8 cellular contexts compared by ENCODE assay signal in genomic region chr17:58112970-58113631, GRCh38. TPM values are rescaled to one million over a fixed set of nuclear protein-coding genes. Genes with fewer than 3 reads are reported as not detected.
DNase-seq lines count a peak whose midpoint lies in the region; ATAC-seq and TF ChIP-seq lines count a peak whose summit lies in the region.

No MANE protein-coding gene starts in this region.

- H3K9me2 ChIP-seq in OCI-LY1 (ENCODE audit: low read depth, low read length): no peaks in the 10 kb centered on the region

- DNase-seq in Caco-2: peak; percentile 78 to 88
- DNase-seq in Jurkat, Clone E6-1 (ENCODE audit: low read depth, low spot score): peak; percentile 71
- peak; percentile 95 for DNase-seq in activated CD8-positive, alpha-beta memory T cell treated with anti-CD3 and anti-CD28 coated beads, Interleukin-2, amount 50 U/mL, for 48 hours
- DNase-seq in natural killer cell: peak; percentile 72

- H3K27ac ChIP-seq in OCI-LY1 (ENCODE audit: low read depth, low read length, poor library complexity, severe bottlenecking): no peak overlapping the region

- no peaks in the 10 kb centered on the region for H3K36me3 ChIP-seq in Caco-2 (ENCODE audit: control insufficient read depth, insufficient read depth, low read length)
- H3K36me3 ChIP-seq in OCI-LY1 (ENCODE audit: insufficient read depth, low read length): no peaks in the 10 kb centered on the region

- no peaks in the 10 kb centered on the region for H3K9me3 Mint-ChIP-seq in Caco-2 (ENCODE audit: unreplicated experiment)
- H3K9me3 Mint-ChIP-seq in natural killer cell: no peaks in the 10 kb centered on the region
- no peaks in the 10 kb centered on the region for H3K9me3 Mint-ChIP-seq in stimulated activated memory B cell treated with anti-CD40 and anti-IgM and Interleukin-4, amounts not matched to agents 10 μg/mL and 1 μg/mL and 100 μg/mL, for 72 hours

- no peak overlapping the region for H3K9ac ChIP-seq in OCI-LY1 (ENCODE audit: low read length)

- CTCF ChIA-PET in Caco-2 (lab: Charles Lee): interaction anchor here (0.5 to 1.0 kb wide), 4 partner anchors 106 to 252 kb away, joined by 3 read pairs; partner anchors contain the start of gene SRSF1

- H2AFZ ChIP-seq in OCI-LY1 (ENCODE audit: low read length): no peak overlapping the region

- H3K27me3 ChIP-seq in Caco-2 (replicated peaks; ENCODE audit: control insufficient read depth, insufficient read depth, low read length) (no peaks in the 10 kb centered on the region), OCI-LY1 (ENCODE audit: insufficient read depth, low read length) (peaks cover 7% of the 10 kb centered on the region; the same call in 1 of the 2 replicates)

- H3K4me2 ChIP-seq in OCI-LY1 (ENCODE audit: low read length): no peak overlapping the region

- H3K4me1 Mint-ChIP-seq in Caco-2 (ENCODE audit: low read depth, unreplicated experiment) (no peaks in the 10 kb centered on the region), natural killer cell (no peaks in the 10 kb centered on the region)
- H3K4me1 Mint-ChIP-seq in stimulated activated memory B cell treated with anti-CD40 and anti-IgM and Interleukin-4, amounts not matched to agents 10 μg/mL and 1 μg/mL and 100 μg/mL, for 72 hours: no peaks in the 10 kb centered on the region

- intact Hi-C loops in Caco-2 (cut with micrococcal nuclease; ENCODE audit: unreplicated experiment) (loop anchor here (1.0 to 10.0 kb wide), 4 partner anchors 114 to 438 kb away; no protein-coding TSS in a partner anchor), natural killer cell (cut with micrococcal nuclease) (loop anchor here (1.0 to 5.0 kb wide), 4 partner anchors 106 to 982 kb away; partner anchors contain the start of gene SRSF1)

- ATAC-seq in esophagus mucosa: peak; percentile 89
- peak; percentile 83 to 99 (median 97) for ATAC-seq in natural killer cell
- ATAC-seq in stimulated activated memory B cell treated with anti-CD40 and anti-IgM and Interleukin-4, amounts not matched to agents 10 μg/mL and 1 μg/mL and 100 μg/mL, for 72 hours: peak; percentile 76
- ATAC-seq in HG03571 (IDR thresholded peaks at IDR 0.05; ENCODE audit: unreplicated experiment): no peak

- H3K27ac Mint-ChIP-seq in Caco-2 (ENCODE audit: unreplicated experiment) (no peak overlapping the region), natural killer cell (no peak overlapping the region)
- no peak overlapping the region for H3K27ac Mint-ChIP-seq in stimulated activated memory B cell treated with anti-CD40 and anti-IgM and Interleukin-4, amounts not matched to agents 10 μg/mL and 1 μg/mL and 100 μg/mL, for 72 hours

- H3K4me1 ChIP-seq in Caco-2 (no peaks in the 10 kb centered on the region), OCI-LY1 (ENCODE audit: insufficient read depth, low read length, severe bottlenecking) (no peaks in the 10 kb centered on the region)

- H3K4me3 Mint-ChIP-seq in Caco-2 (ENCODE audit: unreplicated experiment): no peak overlapping the region
- no peak overlapping the region for H3K4me3 Mint-ChIP-seq in natural killer cell
- H3K4me3 Mint-ChIP-seq in stimulated activated memory B cell treated with anti-CD40 and anti-IgM and Interleukin-4, amounts not matched to agents 10 μg/mL and 1 μg/mL and 100 μg/mL, for 72 hours: no peak overlapping the region

- POLR2A ChIA-PET in Caco-2 (lab: Charles Lee): interaction anchor here (1.1 kb wide), 1 partner anchor 31 kb away, joined by 3 read pairs; no protein-coding TSS in a partner anchor

- no peaks in the 10 kb centered on the region for H3K36me3 Mint-ChIP-seq in Caco-2 (ENCODE audit: insufficient read depth, unreplicated experiment)
- H3K36me3 Mint-ChIP-seq in natural killer cell: no peaks in the 10 kb centered on the region
- H3K36me3 Mint-ChIP-seq in stimulated activated memory B cell treated with anti-CD40 and anti-IgM and Interleukin-4, amounts not matched to agents 10 μg/mL and 1 μg/mL and 100 μg/mL, for 72 hours: no peaks in the 10 kb centered on the region

- H3F3A ChIP-seq in OCI-LY1 (ENCODE audit: insufficient read depth, low read length): no peaks in the 10 kb centered on the region

- H4K20me1 ChIP-seq in OCI-LY1 (ENCODE audit: insufficient read depth, low read length): no peaks in the 10 kb centered on the region

- H3K27me3 Mint-ChIP-seq in Caco-2 (ENCODE audit: insufficient read depth, unreplicated experiment) (peaks cover 8% of the 10 kb centered on the region), natural killer cell (ENCODE audit: low read depth in 2 of 2) (peaks cover 0 to 10% of the 10 kb centered on the region in 2 donors)
- H3K27me3 Mint-ChIP-seq in stimulated activated memory B cell treated with anti-CD40 and anti-IgM and Interleukin-4, amounts not matched to agents 10 μg/mL and 1 μg/mL and 100 μg/mL, for 72 hours: peaks cover 38% of the 10 kb centered on the region

- BruUV-seq in Caco-2 (replicated peaks; lab: Mats Ljungman, UMichigan): no TSS peak

- H3K4me3 ChIP-seq in Caco-2 (ENCODE audit: low read depth, low read length) (no peak overlapping the region), OCI-LY1 (ENCODE audit: low read depth, low read length, poor library complexity, severe bottlenecking) (no peak overlapping the region)
- no peak overlapping the region for H3K4me3 ChIP-seq in Jurkat, Clone E6-1 (ENCODE audit: low read length)

- no peaks in the 10 kb centered on the region for H3K9me3 ChIP-seq in Caco-2
- H3K9me3 ChIP-seq in OCI-LY1 (ENCODE audit: low read length): no peaks in the 10 kb centered on the region

- TF ChIP-seq CTCF in Caco-2 (IDR thresholded peaks at IDR 0.05; ENCODE audit: insufficient read depth in 1 of 2, low read depth in 1 of 2, low read length in 1 of 2, severe bottlenecking in 1 of 2, unreplicated experiment in 1 of 2) (peak; percentile 92 to 97), OCI-LY1 (IDR thresholded peaks at IDR 0.05; ENCODE audit: low read length) (peak; percentile 94), natural killer cell (IDR thresholded peaks at IDR 0.05) (peak; percentile 94)

- no peaks in the 10 kb centered on the region for H3K79me2 ChIP-seq in OCI-LY1 (ENCODE audit: insufficient read depth, low read length)

RNA-seq across cellular contexts. Expression of gene DYNLL2, which starts 29.9 kb away (rescaled TPM):
- total RNA-seq in Caco-2 (2022) (67.8 and 80.6 TPM in 2 replicates), esophagus mucosa (18.6 TPM), natural killer cell (10 to 100 TPM; 25.6 to 37.0 (median 36.1) TPM)
- polyA plus RNA-seq in Jurkat, Clone E6-1 (2012; ENCODE audit: insufficient read depth, insufficient read length): 43.5 TPM

RNA-seq across cellular contexts. Expression of gene OR4D1, which starts 35.1 kb away (rescaled TPM):
- total RNA-seq in Caco-2 (2022) (not detected in 2 replicates), esophagus mucosa (not detected), natural killer cell (1 to 10 TPM; 1.0 to 1.6 (median 1.2) TPM)
- not detected for polyA plus RNA-seq in Jurkat, Clone E6-1 (2012; ENCODE audit: insufficient read depth, insufficient read length)

RNA-seq across cellular contexts. Expression of gene OR4D2, which starts 53.7 kb away (rescaled TPM):
- total RNA-seq in Caco-2 (2022) (not detected in 2 replicates), esophagus mucosa (not detected), natural killer cell (not detected)
- polyA plus RNA-seq in Jurkat, Clone E6-1 (2012; ENCODE audit: insufficient read depth, insufficient read length): not detected
